Comparison of ENCODE assay signal across 23 cellular contexts in genomic region chr18:4172491-4172890, GRCh38.
DNase-seq lines count a peak whose midpoint lies in the region; ATAC-seq lines count a peak whose summit lies in the region.
"Had no signal": no experiment of that assay in that cellular context is flagged by ENCODE, and none has a peak within 500 bp of the region (broad histone marks: within the 10 kb centered on the region; RNA-seq: fewer than 3 reads in every experiment).

No MANE protein-coding gene starts in this region.

- H3K9me3 Mint-ChIP-seq in activated CD8-positive, alpha-beta T cell treated with anti-CD3 and anti-CD28 coated beads, Interleukin-2, amount 10 ng/mL, durations not matched to agents 7 days and 5 days (ENCODE audit: insufficient read depth) = no peaks in the 10 kb centered on the region
- H3K9me3 Mint-ChIP-seq: GM23338 had no signal

- H3K27me3 Mint-ChIP-seq in activated CD8-positive, alpha-beta T cell treated with anti-CD3 and anti-CD28 coated beads, Interleukin-2, amount 10 ng/mL, durations not matched to agents 7 days and 5 days (ENCODE audit: low read depth) = no peaks in the 10 kb centered on the region
- H3K27me3 Mint-ChIP-seq: T-cell had no signal

- in situ Hi-C loops in G401 (cut with HindIII; ENCODE audit: low sequenced_read_pairs) = no loop called here

- no peaks in the 10 kb centered on the region for H3K36me3 Mint-ChIP-seq in activated CD8-positive, alpha-beta T cell treated with anti-CD3 and anti-CD28 coated beads, Interleukin-2, amount 10 ng/mL, durations not matched to agents 7 days and 5 days (ENCODE audit: low read depth)
- H3K36me3 Mint-ChIP-seq: T-cell had no signal

- no peak overlapping the region for H3K4me3 Mint-ChIP-seq in activated CD8-positive, alpha-beta T cell treated with anti-CD3 and anti-CD28 coated beads, Interleukin-2, amount 10 ng/mL, durations not matched to agents 7 days and 5 days
- H3K4me3 Mint-ChIP-seq: GM23338, T-cell had no signal

- DNase-seq in G401 (ENCODE audit: low spot score) (peak; percentile 39), NCI-H446 treated with DMSO at 0.1 percent for 48 hours (lab: John Stamatoyannopoulos, UW) (peak; percentile 68), foreskin melanocyte (peak; percentile 45), GM03348 (ENCODE audit: low spot score) (no peak)
- no peak for DNase-seq in activated CD8-positive, alpha-beta T cell treated with anti-CD3 and anti-CD28 coated beads, Interleukin-2, amount 10 ng/mL, durations not matched to agents 7 days and 5 days
- DNase-seq: ACHN, DND-41, GDM1, Kasumi-1, MG63, NCI-H1105 treated with DMSO at 0.1 percent for 48 hours, NCI-H187, NCI-H2107, NCI-H82, OCI-M1, SIG-M5, T-cell had no signal

- no peak for ATAC-seq in GM18858 (IDR thresholded peaks at IDR 0.05; ENCODE audit: unreplicated experiment)
- no peak for ATAC-seq in activated CD8-positive, alpha-beta T cell treated with anti-CD3 and anti-CD28 coated beads, Interleukin-2, amount 10 ng/mL, durations not matched to agents 7 days and 5 days
- ATAC-seq: GM23338, HCT116, SK-N-SH treated with all-trans-retinoic acid at 6 μM for 48 hours, T-cell had no signal

- CTCF ChIA-PET in activated CD8-positive, alpha-beta T cell treated with anti-CD3 and anti-CD28 coated beads, Interleukin-2, amount 10 ng/mL, durations not matched to agents 7 days and 5 days (lab: Charles Lee) = no interaction called here

- peak overlapping the region; percentile 45 for H3K27ac ChIP-seq in temporal lobe (ENCODE audit: low read depth, low read length)
- H3K27ac ChIP-seq: C4-2B had no signal

- H3K4me1 Mint-ChIP-seq in activated CD8-positive, alpha-beta T cell treated with anti-CD3 and anti-CD28 coated beads, Interleukin-2, amount 10 ng/mL, durations not matched to agents 7 days and 5 days (ENCODE audit: low read depth) = no peaks in the 10 kb centered on the region
- H3K4me1 Mint-ChIP-seq: T-cell had no signal

- H3K27ac Mint-ChIP-seq in activated CD8-positive, alpha-beta T cell treated with anti-CD3 and anti-CD28 coated beads, Interleukin-2, amount 10 ng/mL, durations not matched to agents 7 days and 5 days = no peak overlapping the region
- H3K27ac Mint-ChIP-seq: GM23338, T-cell had no signal

- POLR2A ChIA-PET in activated CD8-positive, alpha-beta T cell treated with anti-CD3 and anti-CD28 coated beads, Interleukin-2, amount 10 ng/mL, durations not matched to agents 7 days and 5 days (lab: Charles Lee) = no interaction called here

Comparison
In these comparisons a context has a peak if more than half of its experiments do, and no peak if none do; other contexts are left out.
1. DNase-seq: peak in G401 (single experiment), NCI-H446 treated with DMSO at 0.1 percent for 48 hours (single experiment) and foreskin melanocyte (single experiment); none in GM03348 (single experiment) and activated CD8-positive, alpha-beta T cell treated with anti-CD3 and anti-CD28 coated beads, Interleukin-2, amount 10 ng/mL, durations not matched to agents 7 days and 5 days (single experiment).